ENCODE assay signal across 1 cellular context in the genomic region with DNA sequence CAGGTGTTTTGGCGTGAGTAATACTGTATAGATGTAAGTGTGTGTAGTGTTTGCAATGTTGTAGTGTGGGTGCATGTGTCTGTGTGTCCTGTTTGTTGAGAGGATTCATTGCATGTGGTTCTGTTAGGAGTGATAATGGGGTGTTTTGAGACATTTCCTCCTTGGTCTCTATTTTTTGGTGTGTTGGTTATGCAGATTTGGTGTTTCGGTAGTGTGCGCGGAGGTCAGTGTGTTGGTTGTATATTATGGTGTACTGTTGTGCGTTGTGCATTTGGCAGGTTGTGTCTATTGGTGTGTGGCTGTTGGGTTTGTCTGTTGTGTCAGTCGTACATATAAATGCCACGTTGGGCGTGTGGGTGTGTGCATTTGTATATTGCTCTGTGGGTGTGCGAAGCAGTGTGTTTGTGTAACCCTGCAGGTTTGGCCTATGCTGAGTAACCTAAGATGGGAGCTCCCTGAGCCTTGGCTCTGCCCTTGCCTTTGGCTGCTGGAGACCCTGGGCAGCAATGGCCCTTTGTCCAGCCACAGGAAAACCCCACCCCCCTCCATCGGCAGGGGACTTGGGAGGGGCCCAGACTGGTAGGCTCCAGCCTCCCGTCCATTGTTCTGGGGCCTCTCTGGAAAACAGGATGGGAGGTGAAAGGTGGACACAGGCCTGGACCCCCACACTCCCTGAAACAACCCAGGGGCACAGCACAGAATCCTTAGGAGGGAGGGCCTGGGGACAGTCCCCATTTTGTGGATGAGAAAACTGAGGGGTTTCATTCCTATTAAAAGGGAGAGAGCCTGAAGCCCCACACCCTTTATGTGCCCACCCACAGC.
TF ChIP-seq lines count a peak whose summit lies in the region.

No MANE protein-coding gene starts in this region.

TF ChIP-seq in HepG2, 621 proteins besides CTCF, POLR2A, EP300 and RAD21 (continued from another document and continues in another):
- peak; percentile 80 for TF ChIP-seq FOXP4 (CRISPR knock-in tag; IDR thresholded peaks at IDR 0.05)
- peak; percentile 6 to 83; a peak in 2 of 4 replicates for TF ChIP-seq HMGXB4 (CRISPR knock-in tag; IDR thresholded peaks at IDR 0.05; ENCODE audit: borderline replicate concordance in 1 of 2, low read depth in 1 of 2)
- TF ChIP-seq GMEB2 (CRISPR knock-in tag; IDR thresholded peaks at IDR 0.05; ENCODE audit: low read depth), result no peak
- peak; percentile 68; the same call in 1 of the 2 replicates for TF ChIP-seq ZNF614 (CRISPR knock-in tag; IDR thresholded peaks at IDR 0.05; ENCODE audit: borderline replicate concordance)
- TF ChIP-seq ZBTB7B (CRISPR knock-in tag; IDR thresholded peaks at IDR 0.05), result peak; percentile 49; the same call in 1 of the 2 replicates
- no peak for TF ChIP-seq PBX2 (CRISPR knock-in tag; IDR thresholded peaks at IDR 0.05)
- no peak for TF ChIP-seq ZNF335 (CRISPR knock-in tag; IDR thresholded peaks at IDR 0.05)
- TF ChIP-seq PREB (CRISPR knock-in tag; IDR thresholded peaks at IDR 0.05), result no peak
- no peak for TF ChIP-seq ZFP82 (CRISPR knock-in tag; IDR thresholded peaks at IDR 0.05; ENCODE audit: borderline replicate concordance)
- peak; percentile 26; the same call in 1 of the 2 replicates for TF ChIP-seq ZNF225 (CRISPR knock-in tag; IDR thresholded peaks at IDR 0.05)
- TF ChIP-seq ZSCAN22 (CRISPR knock-in tag; IDR thresholded peaks at IDR 0.05), result no peak
- TF ChIP-seq ZNF550 (CRISPR knock-in tag; IDR thresholded peaks at IDR 0.05; ENCODE audit: borderline replicate concordance), result no peak
- 0 out of 2 replicates have a peak, but pooled peaks have one; percentile 46 for TF ChIP-seq ZNF256 (CRISPR knock-in tag; conservative IDR thresholded peaks at IDR 0.05)
- TF ChIP-seq REXO4 (CRISPR knock-in tag; IDR thresholded peaks at IDR 0.05; ENCODE audit: borderline replicate concordance), result no peak
- TF ChIP-seq SRF (IDR thresholded peaks at IDR 0.05; ENCODE audit: low read depth, low read length), result no peak
- no peak for TF ChIP-seq ZNF3 (CRISPR knock-in tag; IDR thresholded peaks at IDR 0.05)
- no peak; the same call in 1 of the 2 replicates for TF ChIP-seq MBD4 (IDR thresholded peaks at IDR 0.05; ENCODE audit: borderline replicate concordance, low read length)
- TF ChIP-seq ZMAT3 (CRISPR knock-in tag; conservative IDR thresholded peaks at IDR 0.05), result 0 out of 2 replicates have a peak, but pooled peaks have one; percentile 41
- peak; percentile 42; the same call in 1 of the 2 replicates for TF ChIP-seq CEBPG (CRISPR knock-in tag; IDR thresholded peaks at IDR 0.05)
- TF ChIP-seq, protein P1, sequence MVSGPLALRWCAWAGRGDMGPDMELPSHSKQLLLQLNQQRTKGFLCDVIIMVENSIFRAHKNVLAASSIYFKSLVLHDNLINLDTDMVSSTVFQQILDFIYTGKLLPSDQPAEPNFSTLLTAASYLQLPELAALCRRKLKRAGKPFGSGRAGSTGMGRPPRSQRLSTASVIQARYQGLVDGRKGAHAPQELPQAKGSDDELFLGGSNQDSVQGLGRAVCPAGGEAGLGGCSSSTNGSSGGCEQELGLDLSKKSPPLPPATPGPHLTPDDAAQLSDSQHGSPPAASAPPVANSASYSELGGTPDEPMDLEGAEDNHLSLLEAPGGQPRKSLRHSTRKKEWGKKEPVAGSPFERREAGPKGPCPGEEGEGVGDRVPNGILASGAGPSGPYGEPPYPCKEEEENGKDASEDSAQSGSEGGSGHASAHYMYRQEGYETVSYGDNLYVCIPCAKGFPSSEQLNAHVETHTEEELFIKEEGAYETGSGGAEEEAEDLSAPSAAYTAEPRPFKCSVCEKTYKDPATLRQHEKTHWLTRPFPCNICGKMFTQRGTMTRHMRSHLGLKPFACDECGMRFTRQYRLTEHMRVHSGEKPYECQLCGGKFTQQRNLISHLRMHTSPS (CRISPR knock-in tag; IDR thresholded peaks at IDR 0.05; ENCODE audit: low read depth), result peak; percentile 85
- TF ChIP-seq FLYWCH1 (CRISPR knock-in tag; IDR thresholded peaks at IDR 0.05), result no peak
- no peak; the same call in 1 of the 2 replicates for TF ChIP-seq SNAPC2 (CRISPR knock-in tag; IDR thresholded peaks at IDR 0.05)
- TF ChIP-seq ZNF598 (CRISPR knock-in tag; IDR thresholded peaks at IDR 0.05; ENCODE audit: borderline replicate concordance), result no peak
- TF ChIP-seq ZNF879 (CRISPR knock-in tag; IDR thresholded peaks at IDR 0.05), result 0 out of 2 replicates have a peak, but pooled peaks have one; percentile 11
- TF ChIP-seq MXD4 (CRISPR knock-in tag; IDR thresholded peaks at IDR 0.05), result no peak
- TF ChIP-seq NR2F1 (CRISPR knock-in tag; IDR thresholded peaks at IDR 0.05), result peak in 1 of 2 experiments; percentile 14; a peak in 2 of 4 replicates
- TF ChIP-seq HOXD1 (CRISPR knock-in tag; IDR thresholded peaks at IDR 0.05), result no peak
- TF ChIP-seq ZNF251 (CRISPR knock-in tag; IDR thresholded peaks at IDR 0.05), result no peak
- TF ChIP-seq TBL1XR1 (IDR thresholded peaks at IDR 0.05; ENCODE audit: borderline replicate concordance, low read length, partially characterized antibody), result no peak
- peak; percentile 48; the same call in 1 of the 2 replicates for TF ChIP-seq TGIF2 (CRISPR knock-in tag; IDR thresholded peaks at IDR 0.05)
- peak; percentile 63 for TF ChIP-seq MYC (CRISPR knock-in tag; IDR thresholded peaks at IDR 0.05; ENCODE audit: borderline replicate concordance)
- TF ChIP-seq DMAP1 (CRISPR knock-in tag; IDR thresholded peaks at IDR 0.05), result 0 out of 2 replicates have a peak, but pooled peaks have one; percentile 12
- TF ChIP-seq ZBTB20 (CRISPR knock-in tag; IDR thresholded peaks at IDR 0.05; ENCODE audit: borderline replicate concordance, low read depth), result peak; percentile 18; the same call in 1 of the 2 replicates
- TF ChIP-seq GPN1 (CRISPR knock-in tag; IDR thresholded peaks at IDR 0.05; ENCODE audit: borderline replicate concordance), result no peak
- TF ChIP-seq, protein P2, sequence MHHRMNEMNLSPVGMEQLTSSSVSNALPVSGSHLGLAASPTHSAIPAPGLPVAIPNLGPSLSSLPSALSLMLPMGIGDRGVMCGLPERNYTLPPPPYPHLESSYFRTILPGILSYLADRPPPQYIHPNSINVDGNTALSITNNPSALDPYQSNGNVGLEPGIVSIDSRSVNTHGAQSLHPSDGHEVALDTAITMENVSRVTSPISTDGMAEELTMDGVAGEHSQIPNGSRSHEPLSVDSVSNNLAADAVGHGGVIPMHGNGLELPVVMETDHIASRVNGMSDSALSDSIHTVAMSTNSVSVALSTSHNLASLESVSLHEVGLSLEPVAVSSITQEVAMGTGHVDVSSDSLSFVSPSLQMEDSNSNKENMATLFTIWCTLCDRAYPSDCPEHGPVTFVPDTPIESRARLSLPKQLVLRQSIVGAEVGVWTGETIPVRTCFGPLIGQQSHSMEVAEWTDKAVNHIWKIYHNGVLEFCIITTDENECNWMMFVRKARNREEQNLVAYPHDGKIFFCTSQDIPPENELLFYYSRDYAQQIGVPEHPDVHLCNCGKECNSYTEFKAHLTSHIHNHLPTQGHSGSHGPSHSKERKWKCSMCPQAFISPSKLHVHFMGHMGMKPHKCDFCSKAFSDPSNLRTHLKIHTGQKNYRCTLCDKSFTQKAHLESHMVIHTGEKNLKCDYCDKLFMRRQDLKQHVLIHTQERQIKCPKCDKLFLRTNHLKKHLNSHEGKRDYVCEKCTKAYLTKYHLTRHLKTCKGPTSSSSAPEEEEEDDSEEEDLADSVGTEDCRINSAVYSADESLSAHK (CRISPR knock-in tag; IDR thresholded peaks at IDR 0.05; ENCODE audit: borderline replicate concordance), result no peak
- TF ChIP-seq TCF12 (IDR thresholded peaks at IDR 0.05), result no peak
- TF ChIP-seq TCF12 (CRISPR knock-in tag; IDR thresholded peaks at IDR 0.05), result no peak; the same call in 1 of the 2 replicates
- no peak for TF ChIP-seq SMARCC2 (IDR thresholded peaks at IDR 0.05)
- no peak for TF ChIP-seq JDP2 (CRISPR knock-in tag; IDR thresholded peaks at IDR 0.05; ENCODE audit: borderline replicate concordance)
- TF ChIP-seq, protein P3, sequence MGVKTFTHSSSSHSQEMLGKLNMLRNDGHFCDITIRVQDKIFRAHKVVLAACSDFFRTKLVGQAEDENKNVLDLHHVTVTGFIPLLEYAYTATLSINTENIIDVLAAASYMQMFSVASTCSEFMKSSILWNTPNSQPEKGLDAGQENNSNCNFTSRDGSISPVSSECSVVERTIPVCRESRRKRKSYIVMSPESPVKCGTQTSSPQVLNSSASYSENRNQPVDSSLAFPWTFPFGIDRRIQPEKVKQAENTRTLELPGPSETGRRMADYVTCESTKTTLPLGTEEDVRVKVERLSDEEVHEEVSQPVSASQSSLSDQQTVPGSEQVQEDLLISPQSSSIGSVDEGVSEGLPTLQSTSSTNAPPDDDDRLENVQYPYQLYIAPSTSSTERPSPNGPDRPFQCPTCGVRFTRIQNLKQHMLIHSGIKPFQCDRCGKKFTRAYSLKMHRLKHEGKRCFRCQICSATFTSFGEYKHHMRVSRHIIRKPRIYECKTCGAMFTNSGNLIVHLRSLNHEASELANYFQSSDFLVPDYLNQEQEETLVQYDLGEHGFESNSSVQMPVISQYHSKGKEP (CRISPR knock-in tag; IDR thresholded peaks at IDR 0.05), result no peak
- no peak for TF ChIP-seq CHD2 (IDR thresholded peaks at IDR 0.05; ENCODE audit: low read depth, low read length)
- TF ChIP-seq NR3C1 (CRISPR knock-in tag; IDR thresholded peaks at IDR 0.05), result no peak
- TF ChIP-seq SATB2 (CRISPR knock-in tag; IDR thresholded peaks at IDR 0.05), result no peak
- TF ChIP-seq, protein P4, sequence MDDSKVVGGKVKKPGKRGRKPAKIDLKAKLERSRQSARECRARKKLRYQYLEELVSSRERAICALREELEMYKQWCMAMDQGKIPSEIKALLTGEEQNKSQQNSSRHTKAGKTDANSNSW (CRISPR knock-in tag; IDR thresholded peaks at IDR 0.05; ENCODE audit: borderline replicate concordance), result no peak
- TF ChIP-seq RCOR2 (CRISPR knock-in tag; IDR thresholded peaks at IDR 0.05), result no peak
- TF ChIP-seq JUN (CRISPR knock-in tag; IDR thresholded peaks at IDR 0.05), result peak; percentile 41; the same call in 1 of the 2 replicates
- TF ChIP-seq ZNF619 (CRISPR knock-in tag; IDR thresholded peaks at IDR 0.05), result no peak
- TF ChIP-seq, protein P5, sequence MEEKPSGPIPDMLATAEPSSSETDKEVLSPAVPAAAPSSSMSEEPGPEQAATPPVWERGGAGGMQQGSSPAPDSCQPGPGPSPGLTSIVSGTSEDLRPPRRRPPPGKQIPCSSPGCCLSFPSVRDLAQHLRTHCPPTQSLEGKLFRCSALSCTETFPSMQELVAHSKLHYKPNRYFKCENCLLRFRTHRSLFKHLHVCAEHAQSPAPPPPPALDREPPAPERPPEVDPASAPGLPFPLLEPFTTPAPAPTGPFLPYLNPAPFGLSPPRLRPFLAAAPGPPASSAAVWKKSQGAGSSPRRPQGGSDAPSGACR (CRISPR knock-in tag; IDR thresholded peaks at IDR 0.05), result peak; percentile 49; the same call in 1 of the 2 replicates
- no peak; the same call in 1 of the 2 replicates for TF ChIP-seq LBX2 (CRISPR knock-in tag; IDR thresholded peaks at IDR 0.05; ENCODE audit: borderline replicate concordance)
